13 cellular contexts compared by ENCODE assay signal in the genomic region with DNA sequence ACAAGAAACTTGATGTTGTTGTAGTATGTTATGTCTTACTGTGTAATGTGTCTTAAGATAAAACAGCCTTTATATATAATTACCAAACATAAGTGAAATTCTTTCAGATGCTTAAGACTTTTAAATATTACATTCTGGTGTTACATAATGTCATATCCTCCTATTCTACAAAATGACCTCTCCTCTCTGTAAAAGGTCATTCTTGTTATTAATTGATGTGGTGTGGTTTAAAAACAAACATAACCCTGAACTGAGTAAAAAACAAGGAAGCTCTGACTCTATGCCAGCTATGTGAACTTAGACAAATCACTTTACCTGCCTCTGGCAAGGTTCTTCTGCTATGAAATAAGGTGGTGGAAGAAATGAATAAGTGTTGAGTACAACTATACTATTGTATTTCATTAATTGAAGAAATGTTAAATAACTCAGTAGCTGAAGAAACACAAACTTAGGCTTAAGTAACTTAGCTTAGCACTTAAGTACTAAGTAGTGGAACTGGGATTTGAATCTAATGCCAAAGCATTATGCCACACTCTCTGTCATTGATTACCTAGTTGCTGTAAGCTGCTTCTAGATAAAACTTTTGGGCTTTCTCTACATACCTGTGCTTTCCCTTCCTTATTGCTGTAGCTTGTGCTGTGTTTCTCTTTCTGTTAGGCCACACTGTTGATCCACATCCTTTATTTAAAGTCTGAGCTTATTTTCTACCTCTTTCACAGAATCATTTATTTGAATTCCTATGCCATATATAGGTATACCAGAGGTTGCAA. TPM values are rescaled to one million over a fixed set of nuclear protein-coding genes. Genes with fewer than 3 reads are reported as not detected.
DNase-seq lines count a peak whose midpoint lies in the region; ATAC-seq, FAIRE-seq and TF ChIP-seq lines count a peak whose summit lies in the region.
"Had no signal": no experiment of that assay in that cellular context is flagged by ENCODE, and none has a peak within 500 bp of the region (broad histone marks: within the 10 kb centered on the region; RNA-seq: fewer than 3 reads in every experiment).

No MANE protein-coding gene starts in this region.

- dilution Hi-C loops in endothelial cell of umbilical vein (cut with MboI; ENCODE audit: extremely low pct_ligation_motif_present, low sequenced_read_pairs) = no loop called here

- no peaks in the 10 kb centered on the region for H3F3A ChIP-seq in neural progenitor cell (ENCODE audit: low read depth)

- peak overlapping the region in 5 of 12 donors; percentile 31 to 54 (median 47) for H3K4me3 ChIP-seq in heart left ventricle
- no peak overlapping the region for H3K4me3 ChIP-seq in endothelial cell of umbilical vein (replicated peaks in 1 of 3; ENCODE audit: insufficient read depth in 1 of 3, low read depth in 1 of 3, low read length in 3 of 3)
- no peak overlapping the region for H3K4me3 ChIP-seq in neural progenitor cell
- peak overlapping the region in 1 of 2 donors; percentile 9 for H3K4me3 ChIP-seq in vagina

- peaks cover 3% of the 10 kb centered on the region for H4K20me1 ChIP-seq in endothelial cell of umbilical vein (replicated peaks; ENCODE audit: control insufficient read depth, extremely low read depth, insufficient read depth, low read length)
- H4K20me1 ChIP-seq in neural progenitor cell (ENCODE audit: low read depth) = peaks cover 20% of the 10 kb centered on the region

- peaks cover 28% of the 10 kb centered on the region for H3K4me1 Mint-ChIP-seq in neural progenitor cell
- H3K4me1 Mint-ChIP-seq in activated CD4-positive, alpha-beta T cell treated with anti-CD3 and anti-CD28 coated beads, Interleukin-2, amount 10 ng/mL, durations not matched to agents 7 days and 5 days = peaks cover 9% of the 10 kb centered on the region

- H3K36me3 Mint-ChIP-seq in neural progenitor cell = peaks cover 2% of the 10 kb centered on the region
- no peaks in the 10 kb centered on the region for H3K36me3 Mint-ChIP-seq in activated CD4-positive, alpha-beta T cell treated with anti-CD3 and anti-CD28 coated beads, Interleukin-2, amount 10 ng/mL, durations not matched to agents 7 days and 5 days (ENCODE audit: low read depth)

- TF ChIP-seq CTCF in heart left ventricle (IDR thresholded peaks at IDR 0.05) (no peak), endothelial cell of umbilical vein (IDR thresholded peaks at IDR 0.05; ENCODE audit: extremely low read depth in 1 of 2, insufficient read depth in 1 of 2, low read depth in 1 of 2, low read length in 2 of 2) (no peak), neural progenitor cell (IDR thresholded peaks at IDR 0.05) (no peak), vagina (IDR thresholded peaks at IDR 0.05) (no peak)

- H3K27me3 Mint-ChIP-seq in neural progenitor cell (ENCODE audit: insufficient read depth, low read depth) = no peaks in the 10 kb centered on the region
- no peaks in the 10 kb centered on the region for H3K27me3 Mint-ChIP-seq in activated CD4-positive, alpha-beta T cell treated with anti-CD3 and anti-CD28 coated beads, Interleukin-2, amount 10 ng/mL, durations not matched to agents 7 days and 5 days

- no TSS peak for BruUV-seq in endothelial cell of umbilical vein (replicated peaks; lab: Mats Ljungman, UMichigan)

- CTCF ChIA-PET in endothelial cell of umbilical vein (lab: Charles Lee) = interaction anchor here (0.7 to 5.9 kb wide), 10 partner anchors 9 to 339 kb away, joined by 3 to 17 read pairs (median 4); no protein-coding TSS in a partner anchor
- CTCF ChIA-PET in activated CD4-positive, alpha-beta T cell treated with anti-CD3 and anti-CD28 coated beads, Interleukin-2, amount 10 ng/mL, durations not matched to agents 7 days and 5 days (lab: Charles Lee) = interaction anchor here (0.6 to 0.9 kb wide), 2 partner anchors 13 to 476 kb away, joined by 3 read pairs; no protein-coding TSS in a partner anchor

- H3K4me1 ChIP-seq in heart left ventricle (peaks cover 0 to 32% (median 15%) of the 10 kb centered on the region in 12 donors), endothelial cell of umbilical vein (ENCODE audit: control insufficient read depth, extremely low read depth, insufficient read depth, low read length) (peaks cover 37% of the 10 kb centered on the region), neural progenitor cell (peaks cover 37% of the 10 kb centered on the region), vagina (peaks cover 11% of the 10 kb centered on the region)

- H2AFZ ChIP-seq in endothelial cell of umbilical vein (ENCODE audit: low read depth, low read length) = no peak overlapping the region
- H2AFZ ChIP-seq in neural progenitor cell (replicated peaks) = no peak overlapping the region

- no peaks in the 10 kb centered on the region for H3K9me3 Mint-ChIP-seq in neural progenitor cell
- H3K9me3 Mint-ChIP-seq in activated CD4-positive, alpha-beta T cell treated with anti-CD3 and anti-CD28 coated beads, Interleukin-2, amount 10 ng/mL, durations not matched to agents 7 days and 5 days = no peaks in the 10 kb centered on the region

- H3K27me3 ChIP-seq in heart left ventricle (no peaks in the 10 kb centered on the region), endothelial cell of umbilical vein (ENCODE audit: control insufficient read depth in 2 of 2, insufficient read depth in 2 of 2, low read length in 2 of 2) (no peaks in the 10 kb centered on the region), neural progenitor cell (no peaks in the 10 kb centered on the region), vagina (no peaks in the 10 kb centered on the region)

- no peak overlapping the region for H3K4me3 Mint-ChIP-seq in neural progenitor cell
- H3K4me3 Mint-ChIP-seq in activated CD4-positive, alpha-beta T cell treated with anti-CD3 and anti-CD28 coated beads, Interleukin-2, amount 10 ng/mL, durations not matched to agents 7 days and 5 days = no peak overlapping the region

- POLR2A ChIA-PET in endothelial cell of umbilical vein (lab: Charles Lee) = no interaction called here
- POLR2A ChIA-PET in activated CD4-positive, alpha-beta T cell treated with anti-CD3 and anti-CD28 coated beads, Interleukin-2, amount 10 ng/mL, durations not matched to agents 7 days and 5 days (lab: Charles Lee) = interaction anchor here (0.7 kb wide), 1 partner anchor 439 kb away, joined by 7 read pairs; no protein-coding TSS in a partner anchor

- ATAC-seq in heart left ventricle (no peak), left ventricle myocardium superior (no peak)

- H3K79me2 ChIP-seq in endothelial cell of umbilical vein (ENCODE audit: control insufficient read depth, insufficient read depth, low read length) (no peaks in the 10 kb centered on the region), neural progenitor cell (ENCODE audit: low read depth) (no peaks in the 10 kb centered on the region)

- no peaks in the 10 kb centered on the region for H3K36me3 ChIP-seq in heart left ventricle
- H3K36me3 ChIP-seq in endothelial cell of umbilical vein (ENCODE audit: control insufficient read depth in 2 of 2, extremely low read depth in 1 of 2, insufficient read depth in 2 of 2, low read length in 2 of 2) = no peaks in the 10 kb centered on the region
- no peaks in the 10 kb centered on the region for H3K36me3 ChIP-seq in neural progenitor cell
- H3K36me3 ChIP-seq in vagina = no peaks in the 10 kb centered on the region

- H3K4me2 ChIP-seq in endothelial cell of umbilical vein (ENCODE audit: insufficient read depth, low read length) (peak overlapping the region; percentile 4), neural progenitor cell (peak overlapping the region; percentile 39)

- H3K9ac ChIP-seq in endothelial cell of umbilical vein (replicated peaks; ENCODE audit: extremely low read depth, insufficient read depth, low read length) = no peak overlapping the region
- H3K9ac ChIP-seq in neural progenitor cell = no peak overlapping the region

- no peak for FAIRE-seq in endothelial cell of umbilical vein (lab: Jason Lieb, UNC)
- FAIRE-seq: frontal cortex had no signal

- H3K9me1 ChIP-seq in endothelial cell of umbilical vein (replicated peaks; ENCODE audit: control insufficient read depth, extremely low read depth, insufficient read depth, low read length) = no peaks in the 10 kb centered on the region

- no peaks in the 10 kb centered on the region for H3K9me3 ChIP-seq in heart left ventricle
- H3K9me3 ChIP-seq in endothelial cell of umbilical vein (replicated peaks; ENCODE audit: control insufficient read depth, insufficient read depth, low read length) = no peaks in the 10 kb centered on the region
- no peaks in the 10 kb centered on the region for H3K9me3 ChIP-seq in neural progenitor cell (ENCODE audit: low read depth)
- no peaks in the 10 kb centered on the region for H3K9me3 ChIP-seq in vagina

- H3K27ac ChIP-seq in heart left ventricle (peak overlapping the region in 7 of 12 donors; percentile 25 to 67 (median 49)), endothelial cell of umbilical vein (ENCODE audit: insufficient read depth, low read depth, low read length) (no peak overlapping the region), neural progenitor cell (peak overlapping the region; percentile 34), vagina (peak overlapping the region; percentile 19)

- no peak overlapping the region for H3K27ac Mint-ChIP-seq in neural progenitor cell
- H3K27ac Mint-ChIP-seq in activated CD4-positive, alpha-beta T cell treated with anti-CD3 and anti-CD28 coated beads, Interleukin-2, amount 10 ng/mL, durations not matched to agents 7 days and 5 days = no peak overlapping the region

- DNase-seq in heart left ventricle = no peak
- DNase-seq in left ventricle myocardium superior = no peak
- DNase-seq in endothelial cell of umbilical vein (ENCODE audit: low read depth, low spot score) = peak; percentile 78
- DNase-seq in neural progenitor cell (ENCODE audit: low spot score) = no peak
- no peak for DNase-seq in vagina (ENCODE audit: extremely low spot score in 2 of 2)
- DNase-seq in activated CD4-positive, alpha-beta T cell treated with anti-CD3 and anti-CD28 coated beads, Interleukin-2, amount 10 ng/mL, durations not matched to agents 7 days and 5 days = no peak
- DNase-seq in stimulated activated CD4-positive, alpha-beta T cell treated with anti-CD3 and anti-CD28 coated beads, Interleukin-2, amount 100 ng/mL, for 24 hours = no peak
- DNase-seq in NCI-H510A treated with DMSO at 0.1 percent for 48 hours (lab: John Stamatoyannopoulos, UW) = no peak
- DNase-seq: activated CD4-positive, alpha-beta T cell treated with anti-CD3 and anti-CD28 coated beads for 4 hours; activated effector memory CD4-positive, alpha-beta T cell treated with Interleukin-2 at 50 U/mL for 16 hours; DMS153; NCI-H526 treated with DMSO at 0.1 percent for 48 hours had no signal

- intact Hi-C loops in heart left ventricle (cut with DNase I) = loop anchor here in 4 of 10 donors (2.0 to 5.0 kb wide), 3 partner anchors 61 to 131 kb away; no protein-coding TSS in a partner anchor
- intact Hi-C loops in left ventricle myocardium superior (cut with micrococcal nuclease) = no loop called here
- intact Hi-C loops in endothelial cell of umbilical vein (cut with micrococcal nuclease) = loop anchor here (2.0 kb wide), 2 partner anchors 23 to 329 kb away; no protein-coding TSS in a partner anchor
- intact Hi-C loops in vagina (cut with DNase I) = no loop called here

- no peak for TF ChIP-seq POLR2A in heart left ventricle (IDR thresholded peaks at IDR 0.05)
- TF ChIP-seq POLR2A in endothelial cell of umbilical vein (IDR thresholded peaks at IDR 0.05; ENCODE audit: low read depth, low read length) = no peak
- no peak for TF ChIP-seq POLR2A in vagina (IDR thresholded peaks at IDR 0.05)

RNA-seq across cellular contexts. Expression of gene ANGPTL1, which starts 0.9 kb away (rescaled TPM):
- total RNA-seq in heart left ventricle (10 to 100 TPM in 7 of 9 donors, 1 to 10 TPM in 2; 7.9 to 31.1 (median 17.6) TPM), left ventricle myocardium superior (6.6 TPM), endothelial cell of umbilical vein (0.51 TPM in 1 of 2 replicates, not detected in the other), neural progenitor cell (ENCODE audit: low replicate concordance) (not detected in 2 replicates), vagina (19.4 TPM)
- polyA plus RNA-seq in heart left ventricle (10 to 100 TPM in 1 of 2 donors, 1 to 10 TPM in 1; 5.0 to 12.6 TPM), endothelial cell of umbilical vein (0.15 and 0.16 TPM in 2 replicates)
- polyA plus RNA-seq in endothelial cell of umbilical vein (2011; cell fraction: cytosol; rRNA removed) = 0.15 and 0.25 TPM in 2 replicates
- polyA plus RNA-seq in endothelial cell of umbilical vein (2011; cell fraction: nucleus; rRNA removed) = 0.16 and 0.28 TPM in 2 replicates
- not detected in 2 replicates for polyA plus RNA-seq in endothelial cell of umbilical vein (2012)
- polyA minus RNA-seq in endothelial cell of umbilical vein = 0.23 TPM in 1 of 2 replicates, not detected in the other
- not detected for polyA minus RNA-seq in endothelial cell of umbilical vein (2011; cell fraction: cytosol; rRNA and poly(A)+ RNA removed)
- polyA minus RNA-seq in endothelial cell of umbilical vein (2011; cell fraction: nucleus; rRNA and poly(A)+ RNA removed) = 0.19 TPM in 2 replicates
- not detected for total RNA-seq in activated CD4-positive, alpha-beta T cell treated with anti-CD3 and anti-CD28 coated beads, Interleukin-2, amount 10 ng/mL, durations not matched to agents 7 days and 5 days
